In genomic region chr14:61749264-61749663, GRCh38 we compare ENCODE assay signal across 1 cellular context.
TF ChIP-seq lines count a peak whose summit lies in the region.

No MANE protein-coding gene starts in this region.

TF ChIP-seq in K562, 482 proteins besides CTCF, POLR2A, EP300 and RAD21 (continued from another document):
- TF ChIP-seq PRDM10 (IDR thresholded peaks at IDR 0.05; ENCODE audit: partially characterized antibody) (peak; percentile 54), SPI1 (IDR thresholded peaks at IDR 0.05; ENCODE audit: borderline replicate concordance, low read depth, low read length) (0 out of 2 replicates have a peak, but pooled peaks have one; percentile 2)
TF ChIP-seq in K562: peak in this region for 4.
